Comparison of ENCODE assay signal across 8 cellular contexts in the genomic region with DNA sequence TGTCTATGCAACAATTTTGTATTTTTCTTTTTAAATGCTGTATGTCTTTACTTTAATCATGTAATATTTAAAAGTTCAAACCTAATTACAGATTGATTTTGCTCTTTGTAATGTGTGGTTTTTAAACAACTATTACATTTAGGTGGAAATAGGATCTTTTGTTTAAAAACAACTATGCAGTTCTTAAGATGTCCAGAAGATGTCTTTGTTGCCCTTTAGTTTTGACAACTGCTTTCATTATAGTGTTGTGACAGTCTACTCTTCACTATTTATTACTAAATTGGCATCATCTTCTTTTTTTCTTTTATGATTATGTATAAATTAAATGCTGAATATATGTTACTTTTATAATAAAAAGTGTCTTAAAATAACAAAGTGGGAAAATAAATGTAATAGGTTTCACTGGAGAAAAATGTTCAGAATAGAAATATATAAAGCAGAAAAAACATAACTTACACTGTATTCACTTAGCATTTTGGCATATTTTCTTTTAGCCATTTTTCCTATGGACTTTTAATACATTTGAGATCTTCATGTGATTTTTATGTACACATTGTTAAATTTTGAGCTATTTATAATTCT. TPM values are rescaled to one million over a fixed set of nuclear protein-coding genes. Genes with fewer than 3 reads are reported as not detected.
DNase-seq lines count a peak whose midpoint lies in the region; ATAC-seq, FAIRE-seq and TF ChIP-seq lines count a peak whose summit lies in the region.

No MANE protein-coding gene starts in this region.

- H3K4me2 ChIP-seq in DND-41 (ENCODE audit: insufficient read depth, low read length): no peak overlapping the region

- no peaks in the 10 kb centered on the region for H3K79me2 ChIP-seq in DND-41 (ENCODE audit: insufficient read depth, low read length)

- no peak overlapping the region for H2AFZ ChIP-seq in DND-41 (ENCODE audit: low read depth, low read length)

- H3K27me3 ChIP-seq in DND-41 (ENCODE audit: insufficient read depth, low read length, poor library complexity) (peaks cover 9% of the 10 kb centered on the region), sigmoid colon (no peaks in the 10 kb centered on the region)

- H3K27ac ChIP-seq in DND-41 (ENCODE audit: low read length): no peak overlapping the region
- no peak overlapping the region for H3K27ac ChIP-seq in sigmoid colon

- H3K36me3 ChIP-seq in DND-41 (ENCODE audit: insufficient read depth, low read length) (no peaks in the 10 kb centered on the region), sigmoid colon (no peaks in the 10 kb centered on the region)

- no peak overlapping the region for H3K4me3 ChIP-seq in DND-41 (ENCODE audit: low read depth in 1 of 2, low read length in 2 of 2)
- no peak overlapping the region for H3K4me3 ChIP-seq in HFF-Myc (replicated peaks; ENCODE audit: low read depth, low read length)
- no peak overlapping the region for H3K4me3 ChIP-seq in sigmoid colon

- H4K20me1 ChIP-seq in DND-41 (ENCODE audit: insufficient read depth, low read length): no peaks in the 10 kb centered on the region

- H3K4me3 Mint-ChIP-seq in activated T-helper 2 cell treated with anti-CD3 and anti-CD28 coated beads, Interferon-gamma antibody, Interleukin-2, Interleukin-4, amounts not matched to agents 10 μg/mL and 5 μg/mL and 100 μg/mL, durations not matched to agents 14 hours and 24 hours and 36 hours (ENCODE audit: low read depth): no peak overlapping the region

- peak; percentile 55; the same call in 1 of the 3 replicates for ATAC-seq in DND-41 (ENCODE audit: insufficient read depth, low read depth)

- no peak overlapping the region for H3K9ac ChIP-seq in DND-41 (ENCODE audit: low read depth, low read length)

- peaks cover 5% of the 10 kb centered on the region for H3K27me3 Mint-ChIP-seq in activated T-helper 2 cell treated with anti-CD3 and anti-CD28 coated beads, Interferon-gamma antibody, Interleukin-2, Interleukin-4, amounts not matched to agents 10 μg/mL and 5 μg/mL and 100 μg/mL, durations not matched to agents 14 hours and 24 hours and 36 hours (ENCODE audit: low read depth)

- peak; percentile 67 for TF ChIP-seq CTCF in DND-41 (IDR thresholded peaks at IDR 0.05; ENCODE audit: borderline replicate concordance, extremely low read depth, low read length, poor library complexity, severe bottlenecking)
- peak; percentile 21 for TF ChIP-seq CTCF in HFF-Myc (IDR thresholded peaks at IDR 0.05; ENCODE audit: low read depth, low read length, missing control alignments)
- TF ChIP-seq CTCF in sigmoid colon (IDR thresholded peaks at IDR 0.05): peak in 3 of 4 experiments; percentile 33 to 54 (median 51)

- H3K4me1 Mint-ChIP-seq in activated T-helper 2 cell treated with anti-CD3 and anti-CD28 coated beads, Interferon-gamma antibody, Interleukin-2, Interleukin-4, amounts not matched to agents 10 μg/mL and 5 μg/mL and 100 μg/mL, durations not matched to agents 14 hours and 24 hours and 36 hours (ENCODE audit: low read depth): no peaks in the 10 kb centered on the region

- TF ChIP-seq EP300 in sigmoid colon (IDR thresholded peaks at IDR 0.05): no peak

- H3K9me3 ChIP-seq in DND-41 (ENCODE audit: insufficient read depth, low read length, severe bottlenecking) (no peaks in the 10 kb centered on the region), sigmoid colon (no peaks in the 10 kb centered on the region)

- no peak for FAIRE-seq in urothelium cell line (lab: Jason Lieb, UNC)

- H3K27ac Mint-ChIP-seq in activated T-helper 2 cell treated with anti-CD3 and anti-CD28 coated beads, Interferon-gamma antibody, Interleukin-2, Interleukin-4, amounts not matched to agents 10 μg/mL and 5 μg/mL and 100 μg/mL, durations not matched to agents 14 hours and 24 hours and 36 hours: no peak overlapping the region

- DNase-seq in DND-41 (no peak), HFF-Myc (ENCODE audit: extremely low read depth, low read depth) (no peak), RPMI7951 (ENCODE audit: low read depth) (peak; percentile 34), fibroblast of peridontal ligament (ENCODE audit: extremely low read depth) (peak; percentile 79), sigmoid colon (no peak), urothelium cell line (ENCODE audit: low spot score) (no peak)
- no peak for DNase-seq in activated T-helper 2 cell treated with anti-CD3 and anti-CD28 coated beads, Interferon-gamma antibody, Interleukin-2, Interleukin-4, amounts not matched to agents 10 μg/mL and 5 μg/mL and 100 μg/mL, durations not matched to agents 14 hours and 24 hours and 36 hours (ENCODE audit: low spot score)
- DNase-seq in stimulated activated CD4-positive, alpha-beta T cell treated with anti-CD3 and anti-CD28 coated beads, Interleukin-2, amount 100 ng/mL, for 48 hours: no peak

- intact Hi-C loops in sigmoid colon (cut with DNase I): loop anchor here (2.0 kb wide), 1 partner anchor 120 kb away; no protein-coding TSS in a partner anchor
- intact Hi-C loops in activated T-helper 2 cell treated with anti-CD3 and anti-CD28 coated beads, Interferon-gamma antibody, Interleukin-2, Interleukin-4, amounts not matched to agents 10 μg/mL and 5 μg/mL and 100 μg/mL, durations not matched to agents 14 hours and 24 hours and 36 hours (cut with micrococcal nuclease): loop anchor here (1.0 to 10.0 kb wide), 2 partner anchors 100 to 120 kb away; no protein-coding TSS in a partner anchor

- H3K4me1 ChIP-seq in DND-41 (ENCODE audit: insufficient read depth, low read length): no peaks in the 10 kb centered on the region
- no peaks in the 10 kb centered on the region for H3K4me1 ChIP-seq in sigmoid colon

- H3K9me3 Mint-ChIP-seq in activated T-helper 2 cell treated with anti-CD3 and anti-CD28 coated beads, Interferon-gamma antibody, Interleukin-2, Interleukin-4, amounts not matched to agents 10 μg/mL and 5 μg/mL and 100 μg/mL, durations not matched to agents 14 hours and 24 hours and 36 hours: no peaks in the 10 kb centered on the region

- no peaks in the 10 kb centered on the region for H3K36me3 Mint-ChIP-seq in activated T-helper 2 cell treated with anti-CD3 and anti-CD28 coated beads, Interferon-gamma antibody, Interleukin-2, Interleukin-4, amounts not matched to agents 10 μg/mL and 5 μg/mL and 100 μg/mL, durations not matched to agents 14 hours and 24 hours and 36 hours (ENCODE audit: low read depth)

- no peak for TF ChIP-seq POLR2A in sigmoid colon (IDR thresholded peaks at IDR 0.05)

RNA-seq across cellular contexts. Expression of gene PCNX4, which starts 27.1 kb away (rescaled TPM):
- 60.2 and 60.6 TPM in 2 replicates for total RNA-seq in RPMI7951 (2014; rRNA removed; shearing (Covaris generic))
- 10 to 100 TPM; 43.8 to 55.9 (median 44.3) TPM for total RNA-seq in sigmoid colon
- polyA plus RNA-seq in sigmoid colon: 10 to 100 TPM in 1 of 3 donors, 1 to 10 TPM in 2; 3.7 to 10.2 (median 9.9) TPM
- 38.8 and 46.3 TPM in 2 replicates for total RNA-seq in activated T-helper 2 cell treated with anti-CD3 and anti-CD28 coated beads, Interferon-gamma antibody, Interleukin-2, Interleukin-4, amounts not matched to agents 10 μg/mL and 5 μg/mL and 100 μg/mL, durations not matched to agents 14 hours and 24 hours and 36 hours

Comparison
In these comparisons a context has a peak if more than half of its experiments do, and no peak if none do; other contexts are left out.
1. DNase-seq: peak in RPMI7951 (single experiment) and fibroblast of peridontal ligament (single experiment); none in DND-41 (single experiment), HFF-Myc (single experiment), sigmoid colon (single experiment), activated T-helper 2 cell treated with anti-CD3 and anti-CD28 coated beads, Interferon-gamma antibody, Interleukin-2, Interleukin-4, amounts not matched to agents 10 μg/mL and 5 μg/mL and 100 μg/mL, durations not matched to agents 14 hours and 24 hours and 36 hours (single experiment), stimulated activated CD4-positive, alpha-beta T cell treated with anti-CD3 and anti-CD28 coated beads, Interleukin-2, amount 100 ng/mL, for 48 hours (0 of 2) and urothelium cell line (single experiment).
2. Peak in every context shown above with its lines, with median percentiles within 50 percentile points of each other: CTCF ChIP-seq.